ENCODE assay signal across 8 cellular contexts in the genomic region with DNA sequence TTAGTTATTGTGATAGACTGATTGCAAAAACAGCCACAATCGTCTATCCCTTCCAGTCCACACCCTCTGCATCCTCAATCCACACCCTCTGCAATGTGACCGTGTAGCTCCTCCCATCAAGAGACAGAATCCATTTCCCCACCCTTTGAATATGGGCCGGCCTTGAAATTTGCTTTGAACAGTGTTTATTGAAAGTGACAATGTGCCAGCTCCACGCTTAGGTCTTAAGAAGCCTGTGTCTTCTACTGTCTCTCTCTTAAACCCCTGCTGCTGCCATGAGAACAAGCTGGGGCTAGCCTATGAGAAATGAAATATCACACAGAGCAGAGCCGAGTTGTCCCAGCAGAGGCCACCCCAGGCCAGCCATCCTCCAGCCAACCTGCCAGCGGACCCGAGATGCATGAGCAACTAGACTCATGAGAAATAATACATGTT. TPM values are rescaled to one million over a fixed set of nuclear protein-coding genes. Genes with fewer than 3 reads are reported as not detected.
DNase-seq lines count a peak whose midpoint lies in the region; ATAC-seq and TF ChIP-seq lines count a peak whose summit lies in the region.

No MANE protein-coding gene starts in this region.

- DNase-seq in CD4-positive, alpha-beta memory T cell = peak in 2 of 5 donors; percentile 5 to 21
- DNase-seq in MV-4-11 (lab: John Stamatoyannopoulos, UW) = peak; percentile 50
- no peak for DNase-seq in chondrocyte (ENCODE audit: low spot score)
- DNase-seq in mucosa of descending colon = peak; percentile 71 to 76 (median 74)
- DNase-seq in HPDE6-E6E7 (ENCODE audit: extremely low spot score) = no peak

- no peak overlapping the region for H3K4me3 ChIP-seq in CD4-positive, alpha-beta memory T cell (ENCODE audit: low read length in 2 of 2)
- H3K4me3 ChIP-seq in mucosa of descending colon = no peak overlapping the region

- peak overlapping the region; percentile 67 to 90 (median 84) for H3K27ac Mint-ChIP-seq in CD4-positive, alpha-beta memory T cell
- peak overlapping the region; percentile 100 for H3K27ac Mint-ChIP-seq in chondrocyte (ENCODE audit: unreplicated experiment)

- no peak overlapping the region for H3K27ac ChIP-seq in CD4-positive, alpha-beta memory T cell (ENCODE audit: low read depth, low read length)

- peak overlapping the region in 7 of 8 donors; percentile 62 to 81 (median 74) for H3K4me3 Mint-ChIP-seq in CD4-positive, alpha-beta memory T cell
- H3K4me3 Mint-ChIP-seq in chondrocyte (ENCODE audit: unreplicated experiment) = peak overlapping the region; percentile 76

- CTCF ChIA-PET in CD4-positive, alpha-beta memory T cell (lab: Charles Lee; ENCODE audit: partially characterized antibody) = interaction anchor here (0.8 to 7.4 kb wide), 19 partner anchors 11 to 195 kb away, joined by 3 to 60 read pairs (median 6); no protein-coding TSS in a partner anchor

- H3K4me1 ChIP-seq in CD4-positive, alpha-beta memory T cell (ENCODE audit: insufficient read depth, low read length) = peaks cover 62% of the 10 kb centered on the region
- H3K4me1 ChIP-seq in mucosa of descending colon (ENCODE audit: low read depth) = peaks cover 74% of the 10 kb centered on the region

- H3K36me3 Mint-ChIP-seq in CD4-positive, alpha-beta memory T cell = no peaks in the 10 kb centered on the region
- H3K36me3 Mint-ChIP-seq in chondrocyte (ENCODE audit: low read depth) = no peaks in the 10 kb centered on the region

- ATAC-seq in mucosa of descending colon (peak; percentile 55), HG02840 (IDR thresholded peaks at IDR 0.05; ENCODE audit: low FRiP score, unreplicated experiment) (no peak), HG02610 (IDR thresholded peaks at IDR 0.05; ENCODE audit: unreplicated experiment) (no peak), GM18858 (IDR thresholded peaks at IDR 0.05; ENCODE audit: unreplicated experiment) (no peak)

- H3K4me1 Mint-ChIP-seq in CD4-positive, alpha-beta memory T cell = peaks cover 59 to 83% (median 66%) of the 10 kb centered on the region in 4 donors
- H3K4me1 Mint-ChIP-seq in chondrocyte (ENCODE audit: low read depth) = peaks cover 91% of the 10 kb centered on the region

- H3K36me3 ChIP-seq in CD4-positive, alpha-beta memory T cell (ENCODE audit: insufficient read depth, low read length) = no peaks in the 10 kb centered on the region
- H3K36me3 ChIP-seq in mucosa of descending colon (ENCODE audit: low read depth) = no peaks in the 10 kb centered on the region

- TF ChIP-seq CTCF in chondrocyte (IDR thresholded peaks at IDR 0.05) (peak; percentile 79), mucosa of descending colon (IDR thresholded peaks at IDR 0.05) (no peak)

- H3K9me3 Mint-ChIP-seq in CD4-positive, alpha-beta memory T cell = peaks cover 0 to 1% (median 0%) of the 10 kb centered on the region in 8 donors
- H3K9me3 Mint-ChIP-seq in chondrocyte (ENCODE audit: low read depth) = no peaks in the 10 kb centered on the region

- no peaks in the 10 kb centered on the region for H3K27me3 ChIP-seq in CD4-positive, alpha-beta memory T cell (ENCODE audit: insufficient read depth, low read length)

- POLR2A ChIA-PET in CD4-positive, alpha-beta memory T cell (lab: Charles Lee; ENCODE audit: partially characterized antibody) = interaction anchor here (0.7 to 3.1 kb wide), 7 partner anchors 11 to 148 kb away, joined by 3 to 15 read pairs (median 5); partner anchors contain the start of gene MICAL2

- no peaks in the 10 kb centered on the region for H3K27me3 Mint-ChIP-seq in CD4-positive, alpha-beta memory T cell
- H3K27me3 Mint-ChIP-seq in chondrocyte (ENCODE audit: low read depth) = no peaks in the 10 kb centered on the region

- H3K9me3 ChIP-seq in CD4-positive, alpha-beta memory T cell (ENCODE audit: control insufficient read depth in 1 of 2, low read length in 2 of 2) = no peaks in the 10 kb centered on the region
- H3K9me3 ChIP-seq in mucosa of descending colon = no peaks in the 10 kb centered on the region

- intact Hi-C loops in CD4-positive, alpha-beta memory T cell (cut with micrococcal nuclease) = no loop called here
- intact Hi-C loops in mucosa of descending colon (cut with DNase I, micrococcal nuclease) = no loop called here

RNA-seq across cellular contexts. Expression of gene MICAL2, which starts 22.3 kb away (rescaled TPM):
- 10 to 100 TPM; 33.3 to 38.8 TPM for total RNA-seq in CD4-positive, alpha-beta memory T cell
- 10 to 100 TPM; 10.9 to 23.1 TPM for polyA plus RNA-seq in CD4-positive, alpha-beta memory T cell
- total RNA-seq in chondrocyte (296 to 393 TPM (median 372 TPM) in 3 replicates), mucosa of descending colon (100 to 1,000 TPM; 263 to 384 (median 312) TPM)

Comparison
In these comparisons a context has a peak if more than half of its experiments do, and no peak if none do; other contexts are left out.
1. DNase-seq: peak in MV-4-11 (single experiment) and mucosa of descending colon (3 of 3); none in chondrocyte (single experiment) and HPDE6-E6E7 (single experiment).